In the genomic region with DNA sequence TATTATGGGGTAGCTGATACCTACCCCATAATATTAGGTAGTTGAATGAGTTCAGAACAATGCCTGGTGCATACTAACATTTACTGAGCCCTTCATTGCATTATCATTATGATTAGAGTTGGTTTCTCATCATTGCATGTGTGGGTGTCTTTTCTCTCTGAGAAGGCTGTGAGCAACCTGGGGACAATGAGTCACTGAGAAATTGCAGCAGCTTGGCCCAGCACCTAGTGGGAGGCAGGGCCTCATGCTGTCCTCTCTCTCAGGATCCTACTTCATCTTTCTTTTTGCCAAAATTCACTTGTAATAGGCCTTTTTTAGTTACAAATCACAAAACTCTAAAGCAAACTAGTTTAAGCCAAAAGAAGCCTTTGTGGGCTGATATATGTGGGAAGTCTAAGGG, we compare ENCODE assay signal across 11 cellular contexts. TPM values are rescaled to one million over a fixed set of nuclear protein-coding genes. Genes with fewer than 3 reads are reported as not detected.
DNase-seq lines count a peak whose midpoint lies in the region; ATAC-seq, FAIRE-seq and TF ChIP-seq lines count a peak whose summit lies in the region.
"Had no signal": no experiment of that assay in that cellular context is flagged by ENCODE, and none has a peak within 500 bp of the region (broad histone marks: within the 10 kb centered on the region; RNA-seq: fewer than 3 reads in every experiment).

No MANE protein-coding gene starts in this region.

- CTCF ChIA-PET in activated CD4-positive, alpha-beta memory T cell treated with anti-CD3 and anti-CD28 coated beads, Interleukin-2, amount 10 ng/mL, durations not matched to agents 7 days and 5 days (lab: Charles Lee): no interaction called here

- TF ChIP-seq POLR2A in GM12892 (IDR thresholded peaks at IDR 0.05; ENCODE audit: low read depth, low read length): no peak

- peaks cover 54% of the 10 kb centered on the region for H3K4me1 Mint-ChIP-seq in activated CD4-positive, alpha-beta memory T cell treated with anti-CD3 and anti-CD28 coated beads, Interleukin-2, amount 10 ng/mL, durations not matched to agents 7 days and 5 days
- H3K4me1 Mint-ChIP-seq in effector memory CD8-positive, alpha-beta T cell (ENCODE audit: low read depth in 2 of 2): peaks cover 36 to 40% of the 10 kb centered on the region in 2 donors

- ATAC-seq in effector memory CD8-positive, alpha-beta T cell (replicated peaks): no peak
- ATAC-seq in HG03025 (IDR thresholded peaks at IDR 0.05; ENCODE audit: low FRiP score, unreplicated experiment): no peak

- H3K36me3 Mint-ChIP-seq in activated CD4-positive, alpha-beta memory T cell treated with anti-CD3 and anti-CD28 coated beads, Interleukin-2, amount 10 ng/mL, durations not matched to agents 7 days and 5 days (ENCODE audit: low read depth): peaks cover 37% of the 10 kb centered on the region
- H3K36me3 Mint-ChIP-seq in effector memory CD8-positive, alpha-beta T cell (ENCODE audit: insufficient read depth): peaks cover 6% of the 10 kb centered on the region

- no peak overlapping the region for H3K4me3 ChIP-seq in fibroblast of pulmonary artery (replicated peaks; ENCODE audit: low read depth, low read length)
- H3K4me3 ChIP-seq: gastrocnemius medialis, ovary had no signal

- H3K27ac Mint-ChIP-seq in activated CD4-positive, alpha-beta memory T cell treated with anti-CD3 and anti-CD28 coated beads, Interleukin-2, amount 10 ng/mL, durations not matched to agents 7 days and 5 days: peak overlapping the region; percentile 61
- H3K27ac Mint-ChIP-seq in effector memory CD8-positive, alpha-beta T cell: peak overlapping the region in 1 of 2 donors; percentile 95

- no peak overlapping the region for H3K4me3 Mint-ChIP-seq in activated CD4-positive, alpha-beta memory T cell treated with anti-CD3 and anti-CD28 coated beads, Interleukin-2, amount 10 ng/mL, durations not matched to agents 7 days and 5 days
- H3K4me3 Mint-ChIP-seq in effector memory CD8-positive, alpha-beta T cell: no peak overlapping the region

- DNase-seq in NOMO-1 treated with DMSO at 0.1 percent for 48 hours (lab: John Stamatoyannopoulos, UW; ENCODE audit: unreplicated experiment): peak; percentile 22
- no peak for DNase-seq in NOMO-1 treated with dmso at 0.1 percent for 144 hours (lab: John Stamatoyannopoulos, UW; ENCODE audit: unreplicated experiment)
- DNase-seq in activated CD4-positive, alpha-beta memory T cell treated with anti-CD3 and anti-CD28 coated beads, Interleukin-2, amount 10 ng/mL, durations not matched to agents 7 days and 5 days: peak; percentile 27
- peak; percentile 58 for DNase-seq in fibroblast of pulmonary artery (ENCODE audit: low read depth)
- DNase-seq in stimulated activated CD8-positive, alpha-beta memory T cell treated with anti-CD3 and anti-CD28 coated beads, Interleukin-2, amount 100 ng/mL, for 48 hours (ENCODE audit: low read depth in 2 of 2): peak; percentile 50 to 58
- DNase-seq in effector memory CD8-positive, alpha-beta T cell: no peak
- DNase-seq in GM12892 (ENCODE audit: insufficient read length): no peak
- DNase-seq: gastrocnemius medialis had no signal

- no peak for TF ChIP-seq CTCF in fibroblast of pulmonary artery (IDR thresholded peaks at IDR 0.05; ENCODE audit: low read length, missing control alignments)

- POLR2A ChIA-PET in activated CD4-positive, alpha-beta memory T cell treated with anti-CD3 and anti-CD28 coated beads, Interleukin-2, amount 10 ng/mL, durations not matched to agents 7 days and 5 days (lab: Charles Lee): interaction anchor here (0.6 to 7.5 kb wide), 5 partner anchors 8 to 113 kb away, joined by 3 to 56 read pairs (median 4); a partner anchor contains a TSS

- no peaks in the 10 kb centered on the region for H3K9me3 Mint-ChIP-seq in activated CD4-positive, alpha-beta memory T cell treated with anti-CD3 and anti-CD28 coated beads, Interleukin-2, amount 10 ng/mL, durations not matched to agents 7 days and 5 days
- H3K9me3 Mint-ChIP-seq in effector memory CD8-positive, alpha-beta T cell: no peaks in the 10 kb centered on the region

- H3K27me3 Mint-ChIP-seq in activated CD4-positive, alpha-beta memory T cell treated with anti-CD3 and anti-CD28 coated beads, Interleukin-2, amount 10 ng/mL, durations not matched to agents 7 days and 5 days: no peaks in the 10 kb centered on the region
- no peaks in the 10 kb centered on the region for H3K27me3 Mint-ChIP-seq in effector memory CD8-positive, alpha-beta T cell

- no peak for FAIRE-seq in GM12892 (lab: Jason Lieb, UNC)
- FAIRE-seq: A204.1 had no signal

RNA-seq across cellular contexts. Expression of a gene that starts 8.4 kb away (rescaled TPM):
- total RNA-seq in activated CD4-positive, alpha-beta memory T cell treated with anti-CD3 and anti-CD28 coated beads, Interleukin-2, amount 10 ng/mL, durations not matched to agents 7 days and 5 days: 10 to 100 TPM; 18.5 to 20.2 TPM
- 3.3 TPM for polyA plus RNA-seq in GM12892 (2012; ENCODE audit: missing spikeins)

RNA-seq across cellular contexts. Expression of a gene that starts 14.2 kb away (rescaled TPM):
- total RNA-seq in activated CD4-positive, alpha-beta memory T cell treated with anti-CD3 and anti-CD28 coated beads, Interleukin-2, amount 10 ng/mL, durations not matched to agents 7 days and 5 days: 10 to 100 TPM; 88.1 to 88.3 TPM
- 30.4 TPM for polyA plus RNA-seq in GM12892 (2012; ENCODE audit: missing spikeins)

RNA-seq across cellular contexts. Expression of a gene that starts 14.8 kb away (rescaled TPM):
- 100 to 1,000 TPM; 255 to 266 TPM for total RNA-seq in activated CD4-positive, alpha-beta memory T cell treated with anti-CD3 and anti-CD28 coated beads, Interleukin-2, amount 10 ng/mL, durations not matched to agents 7 days and 5 days
- 209 TPM for polyA plus RNA-seq in GM12892 (2012; ENCODE audit: missing spikeins)

RNA-seq across cellular contexts. Expression of a gene that starts 28.4 kb away (rescaled TPM):
- 10 to 100 TPM; 29.5 to 34.3 TPM for total RNA-seq in activated CD4-positive, alpha-beta memory T cell treated with anti-CD3 and anti-CD28 coated beads, Interleukin-2, amount 10 ng/mL, durations not matched to agents 7 days and 5 days
- polyA plus RNA-seq in GM12892 (2012; ENCODE audit: missing spikeins): 18.4 TPM

RNA-seq across cellular contexts. Expression of a gene that starts 32.0 kb away (rescaled TPM):
- 10 to 100 TPM; 50.8 to 59.0 TPM for total RNA-seq in activated CD4-positive, alpha-beta memory T cell treated with anti-CD3 and anti-CD28 coated beads, Interleukin-2, amount 10 ng/mL, durations not matched to agents 7 days and 5 days
- polyA plus RNA-seq in GM12892 (2012; ENCODE audit: missing spikeins): 33.8 TPM

Comparison
In these comparisons a context has a peak if more than half of its experiments do, and no peak if none do; other contexts are left out.
1. DNase-seq: peak in NOMO-1 treated with DMSO at 0.1 percent for 48 hours (single experiment), activated CD4-positive, alpha-beta memory T cell treated with anti-CD3 and anti-CD28 coated beads, Interleukin-2, amount 10 ng/mL, durations not matched to agents 7 days and 5 days (single experiment), fibroblast of pulmonary artery (single experiment) and stimulated activated CD8-positive, alpha-beta memory T cell treated with anti-CD3 and anti-CD28 coated beads, Interleukin-2, amount 100 ng/mL, for 48 hours (2 of 2); none in NOMO-1 treated with dmso at 0.1 percent for 144 hours (single experiment), effector memory CD8-positive, alpha-beta T cell (0 of 3) and GM12892 (single experiment).